In genomic region chr12:14418526-14418925, GRCh38 we compare ENCODE assay signal across 8 cellular contexts. TPM values are rescaled to one million over a fixed set of nuclear protein-coding genes. Genes with fewer than 3 reads are reported as not detected.
A peak's percentile ranks its signal among the peaks of the same experiment; 100 is the strongest.
DNase-seq lines count a peak whose midpoint lies in the region; ATAC-seq and TF ChIP-seq lines count a peak whose summit lies in the region.

No MANE protein-coding gene starts in this region.

- TF ChIP-seq CTCF in SU-DHL-6 (IDR thresholded peaks at IDR 0.05; ENCODE audit: insufficient read depth, low read length, poor library complexity, severe bottlenecking) (no peak), foreskin keratinocyte (conservative IDR thresholded peaks at IDR 0.05) (peak; percentile 68)

- H3K4me3 ChIP-seq in HUES6 (ENCODE audit: low read depth, low read length) (peak overlapping the region; percentile 14), SU-DHL-6 (ENCODE audit: insufficient read depth, low read length, poor library complexity, severe bottlenecking) (no peak overlapping the region), rectal smooth muscle tissue (ENCODE audit: low read length) (peak overlapping the region; percentile 47), HAP-1 (no peak overlapping the region)

- H3K27ac ChIP-seq in HUES6 (ENCODE audit: low read depth, low read length) (no peak overlapping the region), SU-DHL-6 (ENCODE audit: low read depth, low read length) (peak overlapping the region; percentile 44; the same call in 1 of the 2 replicates), foreskin keratinocyte (no peak overlapping the region), rectal smooth muscle tissue (ENCODE audit: low read depth, low read length) (no peak overlapping the region)

- in situ Hi-C loops in HAP-1 (cut with MboI; ENCODE audit: low sequenced_read_pairs) = no loop called here

- H3K9ac ChIP-seq in HUES6 (ENCODE audit: low read length) (peak overlapping the region; percentile 22), SU-DHL-6 (ENCODE audit: low read length) (no peak overlapping the region), rectal smooth muscle tissue (ENCODE audit: low read length) (no peak overlapping the region)

- H3K9me3 ChIP-seq in HUES6 (ENCODE audit: control insufficient read depth, insufficient read depth, low read depth, low read length) (peaks cover 3% of the 10 kb centered on the region), SU-DHL-6 (ENCODE audit: insufficient read depth, low read length) (no peaks in the 10 kb centered on the region), HAP-1 (no peaks in the 10 kb centered on the region)

- DNase-seq in foreskin keratinocyte (peak; percentile 20 to 53), D341Med (ENCODE audit: low spot score) (no peak), HAP-1 (ENCODE audit: low spot score in 2 of 2) (no peak)
- DNase-seq in stimulated activated CD4-positive, alpha-beta T cell treated with anti-CD3 and anti-CD28 coated beads, Interleukin-4, amount 100 ng/mL, for 24 hours = no peak

- no peaks in the 10 kb centered on the region for H4K20me1 ChIP-seq in SU-DHL-6 (ENCODE audit: low read depth, low read length)

- H3K9me2 ChIP-seq in SU-DHL-6 (replicated peaks; ENCODE audit: insufficient read depth, low read length) = no peaks in the 10 kb centered on the region

- no peak overlapping the region for H2AFZ ChIP-seq in SU-DHL-6 (ENCODE audit: low read depth, low read length, severe bottlenecking)

- peaks cover 95% of the 10 kb centered on the region for H3K79me2 ChIP-seq in SU-DHL-6 (ENCODE audit: insufficient read depth, low read length)

- peaks cover 4% of the 10 kb centered on the region; the same call in 1 of the 2 replicates for H3F3A ChIP-seq in SU-DHL-6 (ENCODE audit: insufficient read depth)

- peaks cover 34% of the 10 kb centered on the region for H3K4me1 ChIP-seq in HUES6 (ENCODE audit: control insufficient read depth, insufficient read depth, low read length)
- H3K4me1 ChIP-seq in foreskin keratinocyte = peaks cover 15% of the 10 kb centered on the region
- peaks cover 12% of the 10 kb centered on the region for H3K4me1 ChIP-seq in rectal smooth muscle tissue (ENCODE audit: control insufficient read depth, insufficient read depth, low read length)
- peaks cover 20% of the 10 kb centered on the region for H3K4me1 ChIP-seq in HAP-1

- H3K36me3 ChIP-seq in HUES6 (ENCODE audit: control insufficient read depth, insufficient read depth, low read length) (peaks cover 19% of the 10 kb centered on the region), SU-DHL-6 (ENCODE audit: low read length) (peaks cover 4% of the 10 kb centered on the region; the same call in 1 of the 2 replicates), rectal smooth muscle tissue (ENCODE audit: control insufficient read depth, insufficient read depth, low read length) (no peaks in the 10 kb centered on the region), HAP-1 (replicated peaks) (no peaks in the 10 kb centered on the region)

- peak overlapping the region; percentile 33 for H3K4me2 ChIP-seq in SU-DHL-6 (ENCODE audit: low read depth, low read length, poor library complexity, severe bottlenecking)

- peak; percentile 65 for ATAC-seq in foreskin keratinocyte
- no peak for ATAC-seq in HG02852 (IDR thresholded peaks at IDR 0.05; ENCODE audit: unreplicated experiment)

- H3K27me3 ChIP-seq in HUES6 (ENCODE audit: control insufficient read depth, insufficient read depth, low read length) (no peaks in the 10 kb centered on the region), SU-DHL-6 (ENCODE audit: low read length) (no peaks in the 10 kb centered on the region), foreskin keratinocyte (no peaks in the 10 kb centered on the region), rectal smooth muscle tissue (ENCODE audit: control insufficient read depth, insufficient read depth, low read length) (no peaks in the 10 kb centered on the region), HAP-1 (ENCODE audit: low read depth) (no peaks in the 10 kb centered on the region)

RNA-seq across cellular contexts. Expression of gene ATF7IP, which starts 53.0 kb away (rescaled TPM):
- total RNA-seq in foreskin keratinocyte = 26.3 and 33.1 TPM in 2 replicates
- polyA plus RNA-seq in foreskin keratinocyte = 5.7 and 6.1 TPM in 2 replicates

Comparison
In these comparisons a context has a peak if more than half of its experiments do, and no peak if none do; other contexts are left out.
1. H3K4me3 ChIP-seq: peak in HUES6 (single experiment) and rectal smooth muscle tissue (single experiment); none in SU-DHL-6 (single experiment) and HAP-1 (single experiment).
2. DNase-seq: peak in foreskin keratinocyte (2 of 2); none in D341Med (single experiment), HAP-1 (0 of 2) and stimulated activated CD4-positive, alpha-beta T cell treated with anti-CD3 and anti-CD28 coated beads, Interleukin-4, amount 100 ng/mL, for 24 hours (single experiment).